In the genomic region with DNA sequence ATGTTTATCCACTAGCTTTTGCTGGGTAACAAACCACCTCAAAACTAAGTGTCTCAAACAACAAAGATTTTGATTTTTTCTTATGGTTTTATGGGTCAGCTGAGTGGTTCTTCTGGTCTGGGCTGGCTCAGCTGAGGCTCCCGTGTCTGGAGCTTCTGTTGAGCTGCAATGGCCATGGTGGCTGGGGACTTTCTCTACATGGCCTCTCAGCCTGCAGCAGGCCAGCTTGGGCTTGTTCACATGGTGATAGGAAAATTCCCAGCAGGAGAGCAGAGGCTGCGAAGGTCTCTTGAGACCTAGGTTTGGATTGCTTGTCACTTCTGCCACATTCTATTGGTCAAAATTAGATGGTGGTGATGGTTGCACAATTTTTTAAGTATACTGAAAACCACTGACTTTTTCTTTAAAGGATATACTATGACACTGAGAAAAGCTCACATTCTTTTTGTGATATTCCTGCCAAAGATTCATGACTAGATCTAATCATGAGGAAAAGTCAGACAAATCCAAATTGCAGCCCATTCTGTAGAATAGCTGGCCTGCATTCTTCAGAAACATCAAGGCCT, we compare ENCODE assay signal across 15 cellular contexts. TPM values are rescaled to one million over a fixed set of nuclear protein-coding genes. Genes with fewer than 3 reads are reported as not detected.
"Had no signal": no experiment of that assay in that cellular context is flagged by ENCODE, and none has a peak within 500 bp of the region (broad histone marks: within the 10 kb centered on the region; RNA-seq: fewer than 3 reads in every experiment).

No MANE protein-coding gene starts in this region.

- H3K27me3 ChIP-seq: tibial artery had no signal

- H3K36me3 ChIP-seq: tibial artery had no signal

- DNase-seq: activated CD4-positive, alpha-beta T cell treated with anti-CD3 and anti-CD28 coated beads for 1 hour; activated CD4-positive, alpha-beta T cell treated with anti-CD3 and anti-CD28 coated beads, Interleukin-2, amount 50 U/mL, for 48 hours; activated gamma-delta T cell; activated naive CD8-positive, alpha-beta T cell treated with anti-CD3 and anti-CD28 coated beads for 36 hours; activated T-cell treated with anti-CD3 and anti-CD28 coated beads, Interleukin-2, amount 50 U/mL, for 4 hours; anterior cingulate cortex; hypothalamus; naive B cell; posterior cingulate gyrus; stimulated activated CD4-positive, alpha-beta T cell treated with anti-CD3 and anti-CD28 coated beads, Interleukin-4, amount 100 ng/mL, for 4 hours; stimulated activated naive CD8-positive, alpha-beta T cell treated with anti-CD3 and anti-CD28 coated beads, Interleukin-15, amount 100 ng/mL, for 72 hours; tibial artery had no signal

- H3K9me3 ChIP-seq: tibial artery had no signal

- H3K27ac ChIP-seq: tibial artery had no signal

- H3K4me3 ChIP-seq: lung, skin epidermis, tibial artery had no signal

RNA-seq across cellular contexts. Expression of gene IL1R2, which starts 35.2 kb away (rescaled TPM):
- total RNA-seq: cerebellum had no signal
